ENCODE assay signal across 1 cellular context in the genomic region with DNA sequence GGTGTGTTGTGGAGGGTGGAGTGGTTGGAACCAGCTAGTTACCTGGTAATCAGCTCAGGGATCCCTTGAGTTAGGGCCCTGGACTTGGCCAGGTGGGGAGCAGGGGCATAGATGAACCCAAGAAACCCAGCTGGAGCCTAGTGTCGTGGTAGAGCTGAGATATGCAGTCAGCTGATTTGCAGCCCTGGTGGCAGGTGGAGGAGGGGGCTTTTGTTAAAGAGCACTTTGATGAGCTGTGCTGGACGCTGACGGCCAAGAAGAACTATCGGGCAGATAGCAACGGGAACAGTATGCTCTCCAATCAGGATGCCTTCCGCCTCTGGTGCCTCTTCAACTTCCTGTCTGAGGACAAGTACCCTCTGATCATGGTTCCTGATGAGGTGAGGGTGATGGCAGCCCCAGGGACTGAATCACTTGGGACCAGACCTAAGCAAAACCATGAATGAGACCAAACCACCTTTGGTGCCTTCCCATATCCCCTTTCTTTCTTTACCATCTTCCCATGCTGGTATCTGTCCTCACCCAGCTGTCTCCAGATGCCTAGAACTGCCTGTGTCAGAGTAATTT.
TF ChIP-seq lines count a peak whose summit lies in the region.

No MANE protein-coding gene starts in this region.

TF ChIP-seq in GM12878, 131 proteins besides CTCF, POLR2A, EP300 and RAD21:
- TF ChIP-seq CREM (IDR thresholded peaks at IDR 0.05; ENCODE audit: low read depth) (no peak), MEF2B (IDR thresholded peaks at IDR 0.05; ENCODE audit: partially characterized antibody, poor library complexity, severe bottlenecking) (peak; percentile 43)
